1 cellular context compared by ENCODE assay signal in the genomic region with DNA sequence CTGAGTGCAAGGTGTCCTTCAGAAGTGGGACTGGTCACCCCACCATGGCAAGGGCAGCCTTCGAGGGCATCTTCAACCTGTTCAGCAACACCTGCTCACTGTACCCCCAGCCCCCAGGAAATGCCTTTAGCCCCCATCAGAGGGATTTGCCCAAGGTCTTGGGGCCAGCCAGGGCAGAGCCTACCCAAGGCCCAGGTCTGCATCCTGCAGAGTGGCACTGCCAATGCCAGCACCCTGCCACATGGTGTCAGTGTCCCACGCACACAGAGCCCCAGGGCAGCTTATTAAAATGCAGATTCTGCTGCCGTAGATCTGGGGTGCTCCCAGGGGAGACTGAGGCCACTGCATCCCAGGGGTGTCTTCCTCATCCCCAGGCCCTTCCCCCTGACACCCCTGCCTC.
TF ChIP-seq lines count a peak whose summit lies in the region.

No MANE protein-coding gene starts in this region.

TF ChIP-seq in GM23338, 12 proteins besides CTCF, POLR2A, EP300 and RAD21 (continued from another document):
- TF ChIP-seq, protein P1, sequence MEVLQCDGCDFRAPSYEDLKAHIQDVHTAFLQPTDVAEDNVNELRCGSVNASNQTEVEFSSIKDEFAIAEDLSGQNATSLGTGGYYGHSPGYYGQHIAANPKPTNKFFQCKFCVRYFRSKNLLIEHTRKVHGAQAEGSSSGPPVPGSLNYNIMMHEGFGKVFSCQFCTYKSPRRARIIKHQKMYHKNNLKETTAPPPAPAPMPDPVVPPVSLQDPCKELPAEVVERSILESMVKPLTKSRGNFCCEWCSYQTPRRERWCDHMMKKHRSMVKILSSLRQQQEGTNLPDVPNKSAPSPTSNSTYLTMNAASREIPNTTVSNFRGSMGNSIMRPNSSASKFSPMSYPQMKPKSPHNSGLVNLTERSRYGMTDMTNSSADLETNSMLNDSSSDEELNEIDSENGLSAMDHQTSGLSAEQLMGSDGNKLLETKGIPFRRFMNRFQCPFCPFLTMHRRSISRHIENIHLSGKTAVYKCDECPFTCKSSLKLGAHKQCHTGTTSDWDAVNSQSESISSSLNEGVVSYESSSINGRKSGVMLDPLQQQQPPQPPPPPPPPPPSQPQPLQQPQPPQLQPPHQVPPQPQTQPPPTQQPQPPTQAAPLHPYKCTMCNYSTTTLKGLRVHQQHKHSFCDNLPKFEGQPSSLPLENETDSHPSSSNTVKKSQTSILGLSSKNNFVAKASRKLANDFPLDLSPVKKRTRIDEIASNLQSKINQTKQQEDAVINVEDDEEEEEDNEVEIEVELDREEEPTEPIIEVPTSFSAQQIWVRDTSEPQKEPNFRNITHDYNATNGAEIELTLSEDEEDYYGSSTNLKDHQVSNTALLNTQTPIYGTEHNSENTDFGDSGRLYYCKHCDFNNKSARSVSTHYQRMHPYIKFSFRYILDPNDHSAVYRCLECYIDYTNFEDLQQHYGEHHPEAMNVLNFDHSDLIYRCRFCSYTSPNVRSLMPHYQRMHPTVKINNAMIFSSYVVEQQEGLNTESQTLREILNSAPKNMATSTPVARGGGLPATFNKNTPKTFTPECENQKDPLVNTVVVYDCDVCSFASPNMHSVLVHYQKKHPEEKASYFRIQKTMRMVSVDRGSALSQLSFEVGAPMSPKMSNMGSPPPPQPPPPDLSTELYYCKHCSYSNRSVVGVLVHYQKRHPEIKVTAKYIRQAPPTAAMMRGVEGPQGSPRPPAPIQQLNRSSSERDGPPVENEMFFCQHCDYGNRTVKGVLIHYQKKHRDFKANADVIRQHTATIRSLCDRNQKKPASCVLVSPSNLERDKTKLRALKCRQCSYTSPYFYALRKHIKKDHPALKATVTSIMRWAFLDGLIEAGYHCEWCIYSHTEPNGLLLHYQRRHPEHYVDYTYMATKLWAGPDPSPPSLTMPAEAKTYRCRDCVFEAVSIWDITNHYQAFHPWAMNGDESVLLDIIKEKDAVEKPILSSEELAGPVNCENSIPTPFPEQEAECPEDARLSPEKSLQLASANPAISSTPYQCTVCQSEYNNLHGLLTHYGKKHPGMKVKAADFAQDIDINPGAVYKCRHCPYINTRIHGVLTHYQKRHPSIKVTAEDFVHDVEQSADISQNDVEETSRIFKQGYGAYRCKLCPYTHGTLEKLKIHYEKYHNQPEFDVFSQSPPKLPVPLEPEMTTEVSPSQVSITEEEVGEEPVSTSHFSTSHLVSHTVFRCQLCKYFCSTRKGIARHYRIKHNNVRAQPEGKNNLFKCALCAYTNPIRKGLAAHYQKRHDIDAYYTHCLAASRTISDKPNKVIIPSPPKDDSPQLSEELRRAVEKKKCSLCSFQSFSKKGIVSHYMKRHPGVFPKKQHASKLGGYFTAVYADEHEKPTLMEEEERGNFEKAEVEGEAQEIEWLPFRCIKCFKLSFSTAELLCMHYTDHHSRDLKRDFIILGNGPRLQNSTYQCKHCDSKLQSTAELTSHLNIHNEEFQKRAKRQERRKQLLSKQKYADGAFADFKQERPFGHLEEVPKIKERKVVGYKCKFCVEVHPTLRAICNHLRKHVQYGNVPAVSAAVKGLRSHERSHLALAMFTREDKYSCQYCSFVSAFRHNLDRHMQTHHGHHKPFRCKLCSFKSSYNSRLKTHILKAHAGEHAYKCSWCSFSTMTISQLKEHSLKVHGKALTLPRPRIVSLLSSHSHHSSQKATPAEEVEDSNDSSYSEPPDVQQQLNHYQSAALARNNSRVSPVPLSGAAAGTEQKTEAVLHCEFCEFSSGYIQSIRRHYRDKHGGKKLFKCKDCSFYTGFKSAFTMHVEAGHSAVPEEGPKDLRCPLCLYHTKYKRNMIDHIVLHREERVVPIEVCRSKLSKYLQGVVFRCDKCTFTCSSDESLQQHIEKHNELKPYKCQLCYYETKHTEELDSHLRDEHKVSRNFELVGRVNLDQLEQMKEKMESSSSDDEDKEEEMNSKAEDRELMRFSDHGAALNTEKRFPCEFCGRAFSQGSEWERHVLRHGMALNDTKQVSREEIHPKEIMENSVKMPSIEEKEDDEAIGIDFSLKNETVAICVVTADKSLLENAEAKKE (CRISPR knock-in tag; IDR thresholded peaks at IDR 0.05), result no peak
- TF ChIP-seq EZH2phosphoT487 (IDR thresholded peaks at IDR 0.05; ENCODE audit: unreplicated experiment) (no peak), POLR2AphosphoS5 (IDR thresholded peaks at IDR 0.05; ENCODE audit: low read depth) (no peak), CREB1 (CRISPR knock-in tag; IDR thresholded peaks at IDR 0.05; ENCODE audit: low read depth) (no peak), ZNF331 (CRISPR knock-in tag; IDR thresholded peaks at IDR 0.05; ENCODE audit: low read depth) (no peak), ZNF114 (CRISPR knock-in tag; IDR thresholded peaks at IDR 0.05) (no peak), JUNB (IDR thresholded peaks at IDR 0.05; ENCODE audit: unreplicated experiment) (no peak)
